9 cellular contexts compared by ENCODE assay signal in the genomic region with DNA sequence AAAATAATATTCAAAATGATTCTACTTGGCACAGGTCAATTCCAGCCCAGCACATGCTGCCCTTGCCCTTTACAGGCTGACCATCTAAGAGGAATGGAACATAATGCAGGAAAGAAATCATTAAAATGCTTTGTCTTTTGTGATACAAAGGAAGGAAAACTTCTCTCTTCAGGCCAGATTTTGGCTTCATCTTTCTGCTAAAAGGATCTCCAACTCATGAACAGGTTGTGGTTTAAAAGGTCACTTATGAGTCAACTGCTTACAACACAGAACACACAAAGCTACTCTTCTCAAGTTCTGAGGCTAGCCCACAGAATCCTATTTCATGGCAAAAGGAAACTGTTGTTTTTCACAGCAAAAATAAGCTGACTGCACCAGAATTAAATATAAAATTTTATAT.
DNase-seq lines count a peak whose midpoint lies in the region; ATAC-seq, FAIRE-seq and TF ChIP-seq lines count a peak whose summit lies in the region.
"Had no signal": no experiment of that assay in that cellular context is flagged by ENCODE, and none has a peak within 500 bp of the region (broad histone marks: within the 10 kb centered on the region; RNA-seq: fewer than 3 reads in every experiment).

No MANE protein-coding gene starts in this region.

- CTCF ChIA-PET in GM10248 (lab: Yijun Ruan, JAX): interaction anchor here (1.9 kb wide), 1 partner anchor 12 kb away, joined by 5 read pairs; no protein-coding TSS in a partner anchor

- no peak overlapping the region for H3K4me3 ChIP-seq in bronchial epithelial cell (ENCODE audit: low read depth, low read length)

- POLR2A ChIA-PET in GM10248 (lab: Yijun Ruan, JAX): no interaction called here

- H3K4me1 Mint-ChIP-seq in activated T-cell treated with anti-CD3 and anti-CD28 coated beads, Interleukin-2, amount 50 U/mL, for 72 hours (ENCODE audit: low read depth): peaks cover 7% of the 10 kb centered on the region

- no peak overlapping the region for H3K4me3 Mint-ChIP-seq in activated T-cell treated with anti-CD3 and anti-CD28 coated beads, Interleukin-2, amount 50 U/mL, for 72 hours

- H3K27me3 Mint-ChIP-seq in activated T-cell treated with anti-CD3 and anti-CD28 coated beads, Interleukin-2, amount 50 U/mL, for 72 hours (ENCODE audit: low read depth): peaks cover 9% of the 10 kb centered on the region

- no peak for DNase-seq in activated T-cell treated with anti-CD3 and anti-CD28 coated beads, Interleukin-2, amount 50 U/mL, for 72 hours
- DNase-seq in activated T-cell treated with anti-CD3 and anti-CD28 coated beads, Interleukin-2, amount 50 U/mL, for 1 hour: no peak
- DNase-seq in HT-29 (ENCODE audit: low spot score) (peak; percentile 17), bronchial epithelial cell (ENCODE audit: low read depth) (peak; percentile 62), stromal cell of bone marrow (ENCODE audit: low read depth) (peak; percentile 44), activated gamma-delta T cell treated with Interleukin-2 at 50 U/mL for 16 hours (no peak), GM10248 (ENCODE audit: extremely low spot score) (no peak)
- DNase-seq: stimulated activated CD4-positive, alpha-beta T cell treated with anti-CD3 and anti-CD28 coated beads, Interleukin-15, amount 100 ng/mL, for 24 hours had no signal

- H3K36me3 Mint-ChIP-seq in activated T-cell treated with anti-CD3 and anti-CD28 coated beads, Interleukin-2, amount 50 U/mL, for 72 hours (ENCODE audit: insufficient read depth in 2 of 2): no peaks in the 10 kb centered on the region

- H3K27me3 ChIP-seq in bronchial epithelial cell (ENCODE audit: control insufficient read depth, insufficient read depth, low read length): no peaks in the 10 kb centered on the region

- no peaks in the 10 kb centered on the region for H3K36me3 ChIP-seq in bronchial epithelial cell (ENCODE audit: control insufficient read depth, insufficient read depth, low read length)

- FAIRE-seq in bronchial epithelial cell (lab: Jason Lieb, UNC): no peak

- peak; percentile 47 to 49 for ATAC-seq in activated T-cell treated with anti-CD3 and anti-CD28 coated beads, Interleukin-2, amount 50 U/mL, for 72 hours (replicated peaks in 1 of 2)
- ATAC-seq in activated CD4-positive, CD25-positive, alpha-beta regulatory T cell treated with anti-CD3 and anti-CD28 coated beads, Interleukin-2, amount 50 U/mL, for 24 hours: no peak

- TF ChIP-seq CTCF in bronchial epithelial cell (IDR thresholded peaks at IDR 0.05; ENCODE audit: insufficient read depth, low read length, severe bottlenecking) (no peak), GM10248 (IDR thresholded peaks at IDR 0.05; ENCODE audit: control extremely low read depth, extremely low read depth, low read depth, missing control alignments) (no peak)

- no peaks in the 10 kb centered on the region for H3K9me3 Mint-ChIP-seq in activated T-cell treated with anti-CD3 and anti-CD28 coated beads, Interleukin-2, amount 50 U/mL, for 72 hours

- no peak overlapping the region for H3K27ac Mint-ChIP-seq in activated T-cell treated with anti-CD3 and anti-CD28 coated beads, Interleukin-2, amount 50 U/mL, for 72 hours

Comparison
In these comparisons a context has a peak if more than half of its experiments do, and no peak if none do; other contexts are left out.
1. ATAC-seq: peak in activated T-cell treated with anti-CD3 and anti-CD28 coated beads, Interleukin-2, amount 50 U/mL, for 72 hours (2 of 2); none in activated CD4-positive, CD25-positive, alpha-beta regulatory T cell treated with anti-CD3 and anti-CD28 coated beads, Interleukin-2, amount 50 U/mL, for 24 hours (0 of 2).
2. DNase-seq: peak in HT-29 (single experiment), bronchial epithelial cell (single experiment) and stromal cell of bone marrow (single experiment); none in activated T-cell treated with anti-CD3 and anti-CD28 coated beads, Interleukin-2, amount 50 U/mL, for 72 hours (0 of 2), activated T-cell treated with anti-CD3 and anti-CD28 coated beads, Interleukin-2, amount 50 U/mL, for 1 hour (single experiment), activated gamma-delta T cell treated with Interleukin-2 at 50 U/mL for 16 hours (single experiment) and GM10248 (single experiment).